In genomic region chr4:103011378-103012025, GRCh38 we compare ENCODE assay signal across 11 cellular contexts. TPM values are rescaled to one million over a fixed set of nuclear protein-coding genes. Genes with fewer than 3 reads are reported as not detected.
DNase-seq lines count a peak whose midpoint lies in the region; ATAC-seq, FAIRE-seq and TF ChIP-seq lines count a peak whose summit lies in the region.
"Had no signal": no experiment of that assay in that cellular context is flagged by ENCODE, and none has a peak within 500 bp of the region (broad histone marks: within the 10 kb centered on the region; RNA-seq: fewer than 3 reads in every experiment).

No MANE protein-coding gene starts in this region.

- H3K27me3 ChIP-seq in breast epithelium, result no peaks in the 10 kb centered on the region
- H3K27me3 ChIP-seq: SJSA1 had no signal

- H3K9me3 Mint-ChIP-seq in activated naive CD8-positive, alpha-beta T cell treated with anti-CD3 and anti-CD28 coated beads for 36 hours, result no peaks in the 10 kb centered on the region
- H3K9me3 Mint-ChIP-seq in activated naive CD4-positive, alpha-beta T cell treated with anti-CD3 and anti-CD28 coated beads for 36 hours, result no peaks in the 10 kb centered on the region

- peak; percentile 30 for ATAC-seq in stimulated activated naive CD8-positive, alpha-beta T cell treated with anti-CD3 and anti-CD28 coated beads, Interleukin-15, Interleukin-2, amounts not matched to agents 100 U/mL and 50 U/mL, for 24 hours

- CTCF ChIA-PET in activated naive CD4-positive, alpha-beta T cell treated with anti-CD3 and anti-CD28 coated beads for 36 hours (lab: Charles Lee), result interaction anchor here (0.8 to 1.5 kb wide), 4 partner anchors 8 to 84 kb away, joined by 3 to 6 read pairs (median 4); partner anchors contain the start of gene SLC9B1

- TF ChIP-seq CTCF in breast epithelium (IDR thresholded peaks at IDR 0.05), result no peak
- no peak for TF ChIP-seq CTCF in kidney (IDR thresholded peaks at IDR 0.05; ENCODE audit: borderline replicate concordance, extremely low read depth, insufficient read depth)

- no peaks in the 10 kb centered on the region for H3K27me3 Mint-ChIP-seq in activated naive CD8-positive, alpha-beta T cell treated with anti-CD3 and anti-CD28 coated beads for 36 hours
- H3K27me3 Mint-ChIP-seq in activated naive CD4-positive, alpha-beta T cell treated with anti-CD3 and anti-CD28 coated beads for 36 hours (ENCODE audit: low read depth), result no peaks in the 10 kb centered on the region

- DNase-seq in HPDE6-E6E7 (ENCODE audit: extremely low spot score) (peak; percentile 32), breast epithelium (ENCODE audit: low spot score in 2 of 2) (no peak), kidney (peak; percentile 57), UCSD-AML1 (lab: John Stamatoyannopoulos, UW; ENCODE audit: unreplicated experiment) (no peak)
- no peak for DNase-seq in stimulated activated naive CD8-positive, alpha-beta T cell treated with anti-CD3 and anti-CD28 coated beads, Interleukin-15, Interleukin-2, amounts not matched to agents 100 U/mL and 50 U/mL, for 24 hours
- DNase-seq in activated naive CD8-positive, alpha-beta T cell treated with anti-CD3 and anti-CD28 coated beads for 36 hours, result no peak
- no peak for DNase-seq in activated CD8-positive, alpha-beta memory T cell treated with anti-CD3 and anti-CD28 coated beads for 24 hours
- DNase-seq in activated naive CD4-positive, alpha-beta T cell treated with anti-CD3 and anti-CD28 coated beads for 36 hours, result no peak
- DNase-seq: DND-41, NCI-H1092 had no signal

- intact Hi-C loops in breast epithelium (cut with DNase I; ENCODE audit: low total_unique reads), result loop anchor here (5.0 kb wide), 1 partner anchor 254 kb away; no protein-coding TSS in a partner anchor
- intact Hi-C loops in kidney (cut with DNase I), result loop anchor here (10.0 kb wide), 1 partner anchor 567 kb away; no protein-coding TSS in a partner anchor
- intact Hi-C loops in activated naive CD4-positive, alpha-beta T cell treated with anti-CD3 and anti-CD28 coated beads for 36 hours (cut with micrococcal nuclease), result no loop called here

- no peaks in the 10 kb centered on the region for H3K4me1 Mint-ChIP-seq in activated naive CD8-positive, alpha-beta T cell treated with anti-CD3 and anti-CD28 coated beads for 36 hours
- no peaks in the 10 kb centered on the region for H3K4me1 Mint-ChIP-seq in activated naive CD4-positive, alpha-beta T cell treated with anti-CD3 and anti-CD28 coated beads for 36 hours (ENCODE audit: low read depth)

- H3K27ac Mint-ChIP-seq in activated naive CD8-positive, alpha-beta T cell treated with anti-CD3 and anti-CD28 coated beads for 36 hours, result no peak overlapping the region
- no peak overlapping the region for H3K27ac Mint-ChIP-seq in activated naive CD4-positive, alpha-beta T cell treated with anti-CD3 and anti-CD28 coated beads for 36 hours

- no peak for FAIRE-seq in kidney (lab: Jason Lieb, UNC)

- H3K36me3 Mint-ChIP-seq in activated naive CD8-positive, alpha-beta T cell treated with anti-CD3 and anti-CD28 coated beads for 36 hours, result no peaks in the 10 kb centered on the region
- H3K36me3 Mint-ChIP-seq in activated naive CD4-positive, alpha-beta T cell treated with anti-CD3 and anti-CD28 coated beads for 36 hours (ENCODE audit: low read depth), result no peaks in the 10 kb centered on the region

- H3K4me3 ChIP-seq in breast epithelium (no peak overlapping the region), kidney (ENCODE audit: low read length in 2 of 2) (no peak overlapping the region)
- H3K4me3 ChIP-seq: SJSA1 had no signal

- H3K27ac ChIP-seq in breast epithelium (peak overlapping the region; percentile 66 to 88), kidney (ENCODE audit: low read depth in 2 of 2, low read length in 2 of 2) (peak overlapping the region; percentile 78 to 92)
- H3K27ac ChIP-seq: SJSA1 had no signal

- H3K9me3 ChIP-seq in breast epithelium, result no peaks in the 10 kb centered on the region
- no peaks in the 10 kb centered on the region for H3K9me3 ChIP-seq in kidney (ENCODE audit: control insufficient read depth in 1 of 2, low read length in 2 of 2)
- H3K9me3 ChIP-seq: SJSA1 had no signal

- H3K36me3 ChIP-seq in breast epithelium (no peaks in the 10 kb centered on the region), kidney (ENCODE audit: control insufficient read depth in 1 of 2, insufficient read depth in 2 of 2, low read length in 2 of 2) (no peaks in the 10 kb centered on the region)
- H3K36me3 ChIP-seq: SJSA1 had no signal

- H3K4me3 Mint-ChIP-seq in activated naive CD8-positive, alpha-beta T cell treated with anti-CD3 and anti-CD28 coated beads for 36 hours, result no peak overlapping the region
- no peak overlapping the region for H3K4me3 Mint-ChIP-seq in activated naive CD4-positive, alpha-beta T cell treated with anti-CD3 and anti-CD28 coated beads for 36 hours

- H3K9ac ChIP-seq in kidney (ENCODE audit: low read length in 2 of 2), result peak overlapping the region in 1 of 2 donors; percentile 61

- TF ChIP-seq POLR2A in breast epithelium (IDR thresholded peaks at IDR 0.05), result no peak

- H3K4me1 ChIP-seq in breast epithelium, result peaks cover 0 to 4% of the 10 kb centered on the region in 2 donors
- H3K4me1 ChIP-seq in kidney (ENCODE audit: control insufficient read depth in 1 of 2, insufficient read depth in 1 of 2, low read depth in 1 of 2, low read length in 2 of 2), result peaks cover 8 to 21% of the 10 kb centered on the region in 2 donors
- H3K4me1 ChIP-seq: SJSA1 had no signal

RNA-seq across cellular contexts. Expression of gene SLC9B1, which starts 8.0 kb away (rescaled TPM):
- total RNA-seq in breast epithelium, result 1 to 10 TPM in 2 of 3 donors, under 1 TPM in 1; 0.44 to 1.6 (median 1.3) TPM
- 1.8 TPM for total RNA-seq in kidney
- polyA plus RNA-seq in kidney (ENCODE audit: insufficient read depth, low read depth, low replicate concordance), result 0.52 TPM
- 1 to 10 TPM; 1.0 to 1.2 TPM for total RNA-seq in activated naive CD8-positive, alpha-beta T cell treated with anti-CD3 and anti-CD28 coated beads for 36 hours
- total RNA-seq in activated naive CD4-positive, alpha-beta T cell treated with anti-CD3 and anti-CD28 coated beads for 36 hours, result 1 to 10 TPM; 2.0 to 3.5 TPM

Comparison
In these comparisons a context has a peak if more than half of its experiments do, and no peak if none do; other contexts are left out.
1. DNase-seq: peak in HPDE6-E6E7 (single experiment) and kidney (single experiment); none in breast epithelium (0 of 2), stimulated activated naive CD8-positive, alpha-beta T cell treated with anti-CD3 and anti-CD28 coated beads, Interleukin-15, Interleukin-2, amounts not matched to agents 100 U/mL and 50 U/mL, for 24 hours (single experiment), activated naive CD8-positive, alpha-beta T cell treated with anti-CD3 and anti-CD28 coated beads for 36 hours (single experiment), UCSD-AML1 (single experiment), activated CD8-positive, alpha-beta memory T cell treated with anti-CD3 and anti-CD28 coated beads for 24 hours (single experiment) and activated naive CD4-positive, alpha-beta T cell treated with anti-CD3 and anti-CD28 coated beads for 36 hours (single experiment).